In the genomic region with DNA sequence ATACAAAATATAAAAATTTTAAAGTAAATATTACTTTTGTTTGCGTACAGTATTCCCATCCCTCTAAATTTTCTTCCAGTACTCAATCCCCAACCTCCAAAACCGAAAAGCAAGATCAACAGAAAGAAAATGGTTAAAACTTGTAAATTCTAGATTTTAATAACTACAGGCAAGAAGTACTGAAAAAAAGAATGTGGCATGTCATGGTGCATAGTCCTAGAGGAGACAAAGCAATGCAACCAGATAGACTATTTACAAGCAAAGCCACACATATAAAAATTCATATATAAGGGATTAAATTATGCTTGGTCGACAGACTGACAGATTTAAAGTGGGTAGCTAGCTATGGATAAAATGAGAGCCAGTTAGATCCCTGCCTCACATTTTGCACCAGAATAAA, we compare ENCODE assay signal across 11 cellular contexts. TPM values are rescaled to one million over a fixed set of nuclear protein-coding genes. Genes with fewer than 3 reads are reported as not detected.
DNase-seq lines count a peak whose midpoint lies in the region; ATAC-seq and TF ChIP-seq lines count a peak whose summit lies in the region.
"Had no signal": no experiment of that assay in that cellular context is flagged by ENCODE, and none has a peak within 500 bp of the region (broad histone marks: within the 10 kb centered on the region; RNA-seq: fewer than 3 reads in every experiment).

No MANE protein-coding gene starts in this region.

- H3K9me3 ChIP-seq in DOHH2 (ENCODE audit: control insufficient read depth, insufficient read depth, low read length) (no peaks in the 10 kb centered on the region), SU-DHL-6 (ENCODE audit: insufficient read depth, low read length) (peaks cover 6% of the 10 kb centered on the region; the same call in 1 of the 2 replicates), gastroesophageal sphincter (no peaks in the 10 kb centered on the region)
- H3K9me3 ChIP-seq: lower lobe of right lung had no signal

- H3F3A ChIP-seq in DOHH2 (ENCODE audit: control insufficient read depth, insufficient read depth) (peaks cover 60% of the 10 kb centered on the region), SU-DHL-6 (ENCODE audit: insufficient read depth) (peaks cover 73% of the 10 kb centered on the region)

- ATAC-seq in gastroesophageal sphincter = no peak
- ATAC-seq: lower lobe of right lung had no signal

- H3K27ac ChIP-seq in DOHH2 (ENCODE audit: low read depth, low read length) = peak overlapping the region; percentile 98
- peak overlapping the region; percentile 92 for H3K27ac ChIP-seq in SU-DHL-6 (ENCODE audit: low read depth, low read length)
- H3K27ac ChIP-seq in gastroesophageal sphincter = no peak overlapping the region
- H3K27ac ChIP-seq: epithelial cell of prostate had no signal

- peaks cover 17% of the 10 kb centered on the region for H3K36me3 ChIP-seq in DOHH2 (ENCODE audit: control insufficient read depth, low read length)
- no peaks in the 10 kb centered on the region for H3K36me3 ChIP-seq in SU-DHL-6 (ENCODE audit: low read length)
- no peaks in the 10 kb centered on the region for H3K36me3 ChIP-seq in gastroesophageal sphincter
- H3K36me3 ChIP-seq: lower lobe of right lung had no signal

- peak overlapping the region; percentile 91 for H3K4me3 ChIP-seq in DOHH2 (ENCODE audit: low read length)
- H3K4me3 ChIP-seq in SU-DHL-6 (ENCODE audit: insufficient read depth, low read length, poor library complexity, severe bottlenecking) = peak overlapping the region; percentile 52
- peak overlapping the region; percentile 82 for H3K4me3 ChIP-seq in iPS-11a (ENCODE audit: low read depth, low read length)
- no peak overlapping the region for H3K4me3 ChIP-seq in gastroesophageal sphincter

- 48 to 56% methylated on average over 3 of the region's 3 CpGs for WGBS in gastroesophageal sphincter (ENCODE audit: low coverage in 1 of 2), 2 donors

- H3K4me3 Mint-ChIP-seq in HFFc6 = peak overlapping the region; percentile 86

- H3K9me2 ChIP-seq in DOHH2 (replicated peaks; ENCODE audit: control insufficient read depth, low read length) = no peaks in the 10 kb centered on the region
- no peaks in the 10 kb centered on the region for H3K9me2 ChIP-seq in SU-DHL-6 (replicated peaks; ENCODE audit: insufficient read depth, low read length)

- H3K27me3 Mint-ChIP-seq in HFFc6 (ENCODE audit: insufficient read depth) = peaks cover 21% of the 10 kb centered on the region

- H3K9me3 Mint-ChIP-seq in HFFc6 = no peaks in the 10 kb centered on the region

- no peak overlapping the region for H2AFZ ChIP-seq in SU-DHL-6 (ENCODE audit: low read depth, low read length, severe bottlenecking)

- DNase-seq in HFFc6 (no peak), GOT3 (lab: John Stamatoyannopoulos, UW) (no peak), SHP77 treated with DMSO at 0.1 percent for 48 hours (lab: John Stamatoyannopoulos, UW) (no peak), HuH-7.5 (ENCODE audit: low spot score) (no peak)
- DNase-seq: lower lobe of right lung; stimulated activated CD4-positive, alpha-beta T cell treated with anti-CD3 and anti-CD28 coated beads, Interleukin-2, amount 100 ng/mL, for 24 hours had no signal

- H3K79me2 ChIP-seq in DOHH2 (ENCODE audit: control insufficient read depth, low read length) (no peaks in the 10 kb centered on the region), SU-DHL-6 (ENCODE audit: insufficient read depth, low read length) (no peaks in the 10 kb centered on the region)

- peak overlapping the region; percentile 64 for H3K9ac ChIP-seq in SU-DHL-6 (ENCODE audit: low read length)

- peak overlapping the region; percentile 92 for H3K4me2 ChIP-seq in DOHH2 (ENCODE audit: low read length)
- H3K4me2 ChIP-seq in SU-DHL-6 (ENCODE audit: low read depth, low read length, poor library complexity, severe bottlenecking) = peak overlapping the region; percentile 65

- H3K4me1 ChIP-seq in DOHH2 (ENCODE audit: control insufficient read depth, low read length) (peaks cover 82% of the 10 kb centered on the region), gastroesophageal sphincter (peaks cover 9 to 37% (median 9%) of the 10 kb centered on the region in 3 donors)

- peak overlapping the region; percentile 92 for H3K27ac Mint-ChIP-seq in HFFc6

- TF ChIP-seq POLR2A in gastroesophageal sphincter (IDR thresholded peaks at IDR 0.05) = no peak

- H4K20me1 ChIP-seq in DOHH2 (ENCODE audit: control insufficient read depth, insufficient read depth, low read depth, low read length) (no peaks in the 10 kb centered on the region), SU-DHL-6 (ENCODE audit: low read depth, low read length) (no peaks in the 10 kb centered on the region)

- no peaks in the 10 kb centered on the region for H3K36me3 Mint-ChIP-seq in HFFc6 (ENCODE audit: low read depth)

- peaks cover 83% of the 10 kb centered on the region for H3K4me1 Mint-ChIP-seq in HFFc6 (ENCODE audit: low read depth)

- no peak for TF ChIP-seq EP300 in gastroesophageal sphincter (IDR thresholded peaks at IDR 0.05)

- TF ChIP-seq CTCF in DOHH2 (IDR thresholded peaks at IDR 0.05; ENCODE audit: low read depth, low read length, poor library complexity, severe bottlenecking) (no peak), HFFc6 (IDR thresholded peaks at IDR 0.05) (no peak), SU-DHL-6 (IDR thresholded peaks at IDR 0.05; ENCODE audit: insufficient read depth, low read length, poor library complexity, severe bottlenecking) (no peak), gastroesophageal sphincter (IDR thresholded peaks at IDR 0.05) (no peak)

- H3K27me3 ChIP-seq in DOHH2 (ENCODE audit: control insufficient read depth, low read length) = no peaks in the 10 kb centered on the region
- no peaks in the 10 kb centered on the region for H3K27me3 ChIP-seq in SU-DHL-6 (ENCODE audit: low read length)
- no peaks in the 10 kb centered on the region for H3K27me3 ChIP-seq in gastroesophageal sphincter

RNA-seq across cellular contexts. Expression of gene HFE, which starts 56.5 kb away (rescaled TPM):
- total RNA-seq in HFFc6 (2021; fragmentation: NEBNext Ultra II Directional; extraction: Animal tissue kit (Norgen Biotek cat#: 25700)) = 10 to 100 TPM; 16.1 to 21.7 (median 18.3) TPM
- total RNA-seq in gastroesophageal sphincter = 10 to 100 TPM in 1 of 4 donors, 1 to 10 TPM in 3; 3.7 to 11.4 (median 8.3) TPM

Comparison
In these comparisons a context has a peak if more than half of its experiments do, and no peak if none do; other contexts are left out.
1. H3K27ac ChIP-seq: peak in DOHH2 (single experiment) and SU-DHL-6 (single experiment); none in gastroesophageal sphincter (0 of 4).
2. H3K4me3 ChIP-seq: peak in DOHH2 (single experiment), SU-DHL-6 (single experiment) and iPS-11a (single experiment); none in gastroesophageal sphincter (0 of 2).